17 cellular contexts compared by ENCODE assay signal in the genomic region with DNA sequence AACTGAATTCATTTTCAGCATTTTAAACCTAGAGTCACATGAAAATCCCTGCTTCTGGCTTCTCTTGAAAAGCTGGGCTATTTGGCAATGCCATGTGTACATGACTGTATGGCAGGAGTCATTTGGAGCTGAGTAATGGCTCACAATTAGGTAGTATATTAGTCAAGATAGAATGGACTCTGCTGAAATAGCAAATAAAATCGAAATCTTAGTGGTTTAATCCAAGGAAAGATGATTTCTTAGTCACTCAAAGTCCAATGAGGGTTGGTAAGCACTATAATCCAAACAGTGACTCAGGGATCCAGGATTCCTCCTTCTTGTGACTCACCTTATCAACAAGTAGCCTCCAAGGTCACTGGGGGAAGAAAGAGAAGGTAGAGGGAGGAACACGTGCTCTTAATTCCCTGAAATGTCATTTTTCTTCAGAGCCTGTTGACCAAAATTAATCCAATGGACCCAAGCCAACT. TPM values are rescaled to one million over a fixed set of nuclear protein-coding genes. Genes with fewer than 3 reads are reported as not detected.
DNase-seq lines count a peak whose midpoint lies in the region; ATAC-seq and TF ChIP-seq lines count a peak whose summit lies in the region.
"Had no signal": no experiment of that assay in that cellular context is flagged by ENCODE, and none has a peak within 500 bp of the region (broad histone marks: within the 10 kb centered on the region; RNA-seq: fewer than 3 reads in every experiment).

No MANE protein-coding gene starts in this region.

- DNase-seq in Daoy (ENCODE audit: low read depth) (peak; percentile 85), NCI-H460 (ENCODE audit: extremely low read depth, low read depth) (peak; percentile 53), epithelial cell of prostate (ENCODE audit: low read depth, low spot score) (peak; percentile 73), osteocyte (ENCODE audit: extremely low spot score, unreplicated experiment) (no peak), NCI-H1694 treated with DMSO at 0.1 percent for 48 hours (lab: John Stamatoyannopoulos, UW) (no peak)
- DNase-seq in activated CD4-positive, alpha-beta T cell treated with anti-CD3 and anti-CD28 coated beads for 48 hours = no peak
- DNase-seq: activated CD4-positive, alpha-beta T cell treated with anti-CD3 and anti-CD28 coated beads, Interleukin-2, amount 10 ng/mL, durations not matched to agents 7 days and 5 days; activated naive CD4-positive, alpha-beta T cell treated with Interleukin-2 at 50 U/mL for 16 hours; cortex of kidney; lower lobe of right lung; NCI-H187; ovary; stimulated activated CD4-positive, alpha-beta T cell treated with anti-CD3 and anti-CD28 coated beads, Interleukin-4, amount 100 ng/mL, for 24 hours; stimulated activated naive CD8-positive, alpha-beta T cell treated with anti-CD3 and anti-CD28 coated beads, Interleukin-15, amount 100 ng/mL, for 72 hours had no signal

- ATAC-seq in HG03039 (IDR thresholded peaks at IDR 0.05; ENCODE audit: unreplicated experiment) (no peak), GM18868 (IDR thresholded peaks at IDR 0.05; ENCODE audit: unreplicated experiment) (no peak)
- ATAC-seq: GM12878; lower lobe of right lung; stimulated activated naive CD8-positive, alpha-beta T cell treated with anti-CD3 and anti-CD28 coated beads, Interleukin-15, amount 100 ng/mL, for 72 hours had no signal

- no peak overlapping the region for H3K27ac ChIP-seq in epithelial cell of prostate
- H3K27ac ChIP-seq: lower lobe of right lung, ovary had no signal

- no peaks in the 10 kb centered on the region for H3K27me3 Mint-ChIP-seq in osteocyte (ENCODE audit: unreplicated experiment)

- TF ChIP-seq CTCF in osteocyte (IDR thresholded peaks at IDR 0.05) = no peak

- peaks cover 14% of the 10 kb centered on the region for H3K4me1 Mint-ChIP-seq in osteocyte (ENCODE audit: unreplicated experiment)
- H3K4me1 Mint-ChIP-seq: activated CD4-positive, alpha-beta T cell treated with anti-CD3 and anti-CD28 coated beads, Interleukin-2, amount 10 ng/mL, durations not matched to agents 7 days and 5 days had no signal

- peaks cover 5% of the 10 kb centered on the region for H3K9me3 Mint-ChIP-seq in osteocyte (ENCODE audit: unreplicated experiment)

- no peaks in the 10 kb centered on the region for H3K36me3 Mint-ChIP-seq in osteocyte (ENCODE audit: unreplicated experiment)

- no peak overlapping the region for H3K4me3 Mint-ChIP-seq in osteocyte (ENCODE audit: unreplicated experiment)
- H3K4me3 Mint-ChIP-seq: activated CD4-positive, alpha-beta T cell treated with anti-CD3 and anti-CD28 coated beads, Interleukin-2, amount 10 ng/mL, durations not matched to agents 7 days and 5 days; stimulated activated naive CD8-positive, alpha-beta T cell treated with anti-CD3 and anti-CD28 coated beads, Interleukin-15, amount 100 ng/mL, for 72 hours had no signal

- peak overlapping the region; percentile 87 for H3K27ac Mint-ChIP-seq in osteocyte (ENCODE audit: unreplicated experiment)
- H3K27ac Mint-ChIP-seq: activated CD4-positive, alpha-beta T cell treated with anti-CD3 and anti-CD28 coated beads, Interleukin-2, amount 10 ng/mL, durations not matched to agents 7 days and 5 days; stimulated activated naive CD8-positive, alpha-beta T cell treated with anti-CD3 and anti-CD28 coated beads, Interleukin-15, amount 100 ng/mL, for 72 hours had no signal

RNA-seq across cellular contexts. Expression of a gene that starts 13.9 kb away (rescaled TPM):
- 26.7 and 32.4 TPM in 2 replicates for total RNA-seq in Daoy (2014; rRNA removed; shearing (Covaris generic))
- 50.8 and 56.1 TPM in 2 replicates for total RNA-seq in NCI-H460 (2014; rRNA removed; shearing (Covaris generic))
- polyA plus RNA-seq in NCI-H460 (2014; cell fraction: nucleus; rRNA removed) = 27.6 and 32.1 TPM in 2 replicates
- 188 and 204 TPM in 2 replicates for total RNA-seq in osteocyte
- total RNA-seq: activated CD4-positive, alpha-beta T cell treated with anti-CD3 and anti-CD28 coated beads, Interleukin-2, amount 10 ng/mL, durations not matched to agents 7 days and 5 days had no signal
- polyA plus RNA-seq: GM12878 had no signal

Comparison
In these comparisons a context has a peak if more than half of its experiments do, and no peak if none do; other contexts are left out.
1. DNase-seq: peak in Daoy (single experiment), NCI-H460 (single experiment) and epithelial cell of prostate (single experiment); none in osteocyte (single experiment), NCI-H1694 treated with DMSO at 0.1 percent for 48 hours (single experiment) and activated CD4-positive, alpha-beta T cell treated with anti-CD3 and anti-CD28 coated beads for 48 hours (single experiment).